ENCODE assay signal across 8 cellular contexts in genomic region chr7:149625339-149625946, GRCh38.
DNase-seq lines count a peak whose midpoint lies in the region; ATAC-seq and TF ChIP-seq lines count a peak whose summit lies in the region.

No MANE protein-coding gene starts in this region.

- intact Hi-C loops in left ventricle myocardium inferior (cut with micrococcal nuclease) (no loop called here), posterior vena cava (cut with DNase I) (no loop called here)

- no peaks in the 10 kb centered on the region for H3K27me3 ChIP-seq in left ventricle myocardium inferior (ENCODE audit: low read depth)

- peak; percentile 31 for ATAC-seq in HG03460 (IDR thresholded peaks at IDR 0.05; ENCODE audit: unreplicated experiment)
- ATAC-seq in GM19463 (IDR thresholded peaks at IDR 0.05; ENCODE audit: unreplicated experiment) = no peak
- ATAC-seq in HG03025 (IDR thresholded peaks at IDR 0.05; ENCODE audit: low FRiP score, unreplicated experiment) = no peak

- DNase-seq in EH (ENCODE audit: low read depth) (peak; percentile 64), SK-N-DZ (ENCODE audit: low spot score) (peak; percentile 63), left ventricle myocardium inferior (peak; percentile 45), posterior vena cava (ENCODE audit: low spot score) (peak; percentile 87)
- DNase-seq in activated naive CD8-positive, alpha-beta T cell treated with anti-CD3 and anti-CD28 coated beads, Interleukin-2, amount 50 U/mL, for 16 hours (ENCODE audit: low read depth, low spot score) = peak; percentile 18

- H3K4me1 ChIP-seq in left ventricle myocardium inferior = peaks cover 49% of the 10 kb centered on the region

- TF ChIP-seq CTCF in left ventricle myocardium inferior (IDR thresholded peaks at IDR 0.05; ENCODE audit: borderline replicate concordance) = peak; percentile 72

- H3K4me3 ChIP-seq in left ventricle myocardium inferior = peak overlapping the region; percentile 99

- peaks cover 10% of the 10 kb centered on the region for H3K36me3 ChIP-seq in left ventricle myocardium inferior

- H3K9me3 ChIP-seq in left ventricle myocardium inferior (replicated peaks) = no peaks in the 10 kb centered on the region

- H3K27ac ChIP-seq in left ventricle myocardium inferior (replicated peaks) = peak overlapping the region; percentile 93

Comparison
In these comparisons a context has a peak if more than half of its experiments do, and no peak if none do; other contexts are left out.
1. DNase-seq: peak in every context shown above with its lines; median percentile 87 in posterior vena cava; 64 in EH; 63 in SK-N-DZ; 45 in left ventricle myocardium inferior; 18 in activated naive CD8-positive, alpha-beta T cell treated with anti-CD3 and anti-CD28 coated beads, Interleukin-2, amount 50 U/mL, for 16 hours.